18 cellular contexts compared by ENCODE assay signal in the genomic region with DNA sequence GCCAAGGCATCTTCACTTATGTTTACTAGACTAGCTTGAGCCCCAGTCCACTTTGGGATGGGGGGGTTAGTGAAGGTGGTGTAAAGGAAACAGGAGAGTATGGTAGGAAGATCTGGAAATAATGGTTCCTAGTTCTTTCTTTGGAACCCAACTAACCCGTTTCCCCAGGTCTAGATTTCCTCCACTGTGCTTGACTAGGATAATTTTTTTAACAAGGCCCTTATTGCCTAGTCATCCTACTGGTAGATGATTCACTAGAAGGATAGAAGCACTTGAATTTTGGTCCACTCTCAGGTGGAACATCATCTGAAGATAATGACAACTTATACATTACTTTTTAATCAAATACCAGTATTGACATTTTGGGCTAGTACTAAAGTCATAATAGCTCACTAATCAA. TPM values are rescaled to one million over a fixed set of nuclear protein-coding genes. Genes with fewer than 3 reads are reported as not detected.
DNase-seq lines count a peak whose midpoint lies in the region; ATAC-seq lines count a peak whose summit lies in the region.
"Had no signal": no experiment of that assay in that cellular context is flagged by ENCODE, and none has a peak within 500 bp of the region (broad histone marks: within the 10 kb centered on the region; RNA-seq: fewer than 3 reads in every experiment).

No MANE protein-coding gene starts in this region.

- H3K27ac Mint-ChIP-seq in stimulated activated naive CD8-positive, alpha-beta T cell treated with anti-CD3 and anti-CD28 coated beads, Interleukin-15, Interleukin-2, amounts not matched to agents 100 ng/mL and 50 ng/mL, for 24 hours: peak overlapping the region; percentile 36
- H3K27ac Mint-ChIP-seq in stimulated activated naive B cell treated with anti-CD40 and anti-IgM and Interleukin-4, amounts not matched to agents 10 μg/mL and 1 μg/mL and 100 μg/mL, for 72 hours: no peak overlapping the region

- H3K36me3 Mint-ChIP-seq in stimulated activated naive CD8-positive, alpha-beta T cell treated with anti-CD3 and anti-CD28 coated beads, Interleukin-15, Interleukin-2, amounts not matched to agents 100 ng/mL and 50 ng/mL, for 24 hours (ENCODE audit: low read depth): peaks cover 84% of the 10 kb centered on the region
- peaks cover 38 to 49% of the 10 kb centered on the region in 2 donors for H3K36me3 Mint-ChIP-seq in stimulated activated naive B cell treated with anti-CD40 and anti-IgM and Interleukin-4, amounts not matched to agents 10 μg/mL and 1 μg/mL and 100 μg/mL, for 72 hours

- H3K9me3 Mint-ChIP-seq in stimulated activated naive CD8-positive, alpha-beta T cell treated with anti-CD3 and anti-CD28 coated beads, Interleukin-15, Interleukin-2, amounts not matched to agents 100 ng/mL and 50 ng/mL, for 24 hours: no peaks in the 10 kb centered on the region
- no peaks in the 10 kb centered on the region for H3K9me3 Mint-ChIP-seq in stimulated activated naive B cell treated with anti-CD40 and anti-IgM and Interleukin-4, amounts not matched to agents 10 μg/mL and 1 μg/mL and 100 μg/mL, for 72 hours
- H3K9me3 Mint-ChIP-seq: IgD-negative memory B cell had no signal

- no peak for ATAC-seq in stimulated activated naive CD8-positive, alpha-beta T cell treated with anti-CD3 and anti-CD28 coated beads, Interleukin-15, Interleukin-2, amounts not matched to agents 100 U/mL and 50 U/mL, for 24 hours
- ATAC-seq in esophagus mucosa (peak; percentile 48), GM18907 (IDR thresholded peaks at IDR 0.05; ENCODE audit: unreplicated experiment) (no peak)
- no peak for ATAC-seq in stimulated activated naive B cell treated with anti-CD40 and anti-IgM and Interleukin-4, amounts not matched to agents 10 μg/mL and 1 μg/mL and 100 μg/mL, for 72 hours (replicated peaks)

- H3K4me3 Mint-ChIP-seq in stimulated activated naive CD8-positive, alpha-beta T cell treated with anti-CD3 and anti-CD28 coated beads, Interleukin-15, Interleukin-2, amounts not matched to agents 100 ng/mL and 50 ng/mL, for 24 hours: no peak overlapping the region
- H3K4me3 Mint-ChIP-seq in stimulated activated naive B cell treated with anti-CD40 and anti-IgM and Interleukin-4, amounts not matched to agents 10 μg/mL and 1 μg/mL and 100 μg/mL, for 72 hours: no peak overlapping the region
- H3K4me3 Mint-ChIP-seq: IgD-negative memory B cell had no signal

- H3K4me1 Mint-ChIP-seq in stimulated activated naive CD8-positive, alpha-beta T cell treated with anti-CD3 and anti-CD28 coated beads, Interleukin-15, Interleukin-2, amounts not matched to agents 100 ng/mL and 50 ng/mL, for 24 hours (ENCODE audit: low read depth): peaks cover 17% of the 10 kb centered on the region
- peaks cover 7 to 10% of the 10 kb centered on the region in 2 donors for H3K4me1 Mint-ChIP-seq in stimulated activated naive B cell treated with anti-CD40 and anti-IgM and Interleukin-4, amounts not matched to agents 10 μg/mL and 1 μg/mL and 100 μg/mL, for 72 hours
- H3K4me1 Mint-ChIP-seq: IgD-negative memory B cell had no signal

- H3K27me3 Mint-ChIP-seq in stimulated activated naive CD8-positive, alpha-beta T cell treated with anti-CD3 and anti-CD28 coated beads, Interleukin-15, Interleukin-2, amounts not matched to agents 100 ng/mL and 50 ng/mL, for 24 hours: no peaks in the 10 kb centered on the region
- no peaks in the 10 kb centered on the region for H3K27me3 Mint-ChIP-seq in stimulated activated naive B cell treated with anti-CD40 and anti-IgM and Interleukin-4, amounts not matched to agents 10 μg/mL and 1 μg/mL and 100 μg/mL, for 72 hours
- H3K27me3 Mint-ChIP-seq: IgD-negative memory B cell had no signal

- DNase-seq in DMS53 (lab: John Stamatoyannopoulos, UW) (peak; percentile 53), DMS53 treated with DMSO at 0.1 percent for 48 hours (lab: John Stamatoyannopoulos, UW; ENCODE audit: unreplicated experiment) (no peak)
- no peak for DNase-seq in stimulated activated naive CD8-positive, alpha-beta T cell treated with anti-CD3 and anti-CD28 coated beads, Interleukin-15, Interleukin-2, amounts not matched to agents 100 U/mL and 50 U/mL, for 24 hours
- no peak for DNase-seq in stimulated activated naive B cell treated with anti-CD40 and anti-IgM and Interleukin-4, amounts not matched to agents 10 μg/mL and 1 μg/mL and 100 μg/mL, for 72 hours
- no peak for DNase-seq in activated CD4-positive, CD25-positive, alpha-beta regulatory T cell treated with anti-CD3 and anti-CD28 coated beads, Interleukin-2, amount 50 U/mL, for 72 hours
- DNase-seq: C1 segment of cervical spinal cord; DMS153; MV-4-11; NCI-H1436; NCI-H2029 treated with DMSO at 0.1 percent for 48 hours; NCI-H524 treated with DMSO at 0.1 percent for 48 hours; NK-92 treated with Interleukin-12 subunit alpha and Interleukin-12 subunit beta, amount 100 ng/mL, for 24 hours; OCI-M1 had no signal

RNA-seq across cellular contexts. Expression of gene MYOCOS, which starts 45.9 kb away (rescaled TPM):
- total RNA-seq in esophagus mucosa: not detected
- total RNA-seq: SJSA1 had no signal
